18 cellular contexts compared by ENCODE assay signal in genomic region chr5:36659406-36659805, GRCh38.
"Had no signal": no experiment of that assay in that cellular context is flagged by ENCODE, and none has a peak within 500 bp of the region (broad histone marks: within the 10 kb centered on the region; RNA-seq: fewer than 3 reads in every experiment).

No MANE protein-coding gene starts in this region.

- FAIRE-seq: astrocyte, islet of Langerhans had no signal

- H3K4me3 Mint-ChIP-seq: activated naive CD4-positive, alpha-beta T cell treated with anti-CD3 and anti-CD28 coated beads, Interleukin-2, amount 50 U/mL, for 24 hours; activated T-cell treated with anti-CD3 and anti-CD28 coated beads, Interleukin-2, amount 50 U/mL, for 72 hours; natural killer cell treated with Interleukin-12 subunit alpha and Interleukin-12 subunit beta and Interleukin-15 and Interleukin-18, amount 100 ng/mL, for 72 hours had no signal

- H3K27me3 ChIP-seq: esophagus squamous epithelium, neutrophil, tibial nerve had no signal

- H3K4me1 Mint-ChIP-seq: activated naive CD4-positive, alpha-beta T cell treated with anti-CD3 and anti-CD28 coated beads, Interleukin-2, amount 50 U/mL, for 24 hours had no signal

- H3K36me3 Mint-ChIP-seq: activated naive CD4-positive, alpha-beta T cell treated with anti-CD3 and anti-CD28 coated beads, Interleukin-2, amount 50 U/mL, for 24 hours; natural killer cell treated with Interleukin-12 subunit alpha and Interleukin-12 subunit beta and Interleukin-15 and Interleukin-18, amount 100 ng/mL, for 72 hours had no signal

- H3K9me3 ChIP-seq: esophagus squamous epithelium, neutrophil, tibial nerve had no signal

- H3K27ac Mint-ChIP-seq: activated naive CD4-positive, alpha-beta T cell treated with anti-CD3 and anti-CD28 coated beads, Interleukin-2, amount 50 U/mL, for 24 hours; activated T-cell treated with anti-CD3 and anti-CD28 coated beads, Interleukin-2, amount 50 U/mL, for 72 hours; natural killer cell treated with Interleukin-12 subunit alpha and Interleukin-12 subunit beta and Interleukin-15 and Interleukin-18, amount 100 ng/mL, for 72 hours had no signal

- ATAC-seq: activated T-cell treated with anti-CD3 and anti-CD28 coated beads, Interleukin-2, amount 50 U/mL, for 72 hours; natural killer cell treated with Interleukin-12 subunit alpha and Interleukin-12 subunit beta and Interleukin-15 and Interleukin-18, amount 100 ng/mL, for 72 hours had no signal

- H3K36me3 ChIP-seq: esophagus squamous epithelium, neutrophil, tibial nerve, WERI-Rb-1 had no signal

- H3K27ac ChIP-seq: neutrophil, WERI-Rb-1 had no signal

- H3K9me3 Mint-ChIP-seq: activated naive CD4-positive, alpha-beta T cell treated with anti-CD3 and anti-CD28 coated beads, Interleukin-2, amount 50 U/mL, for 24 hours; activated T-cell treated with anti-CD3 and anti-CD28 coated beads, Interleukin-2, amount 50 U/mL, for 72 hours; natural killer cell treated with Interleukin-12 subunit alpha and Interleukin-12 subunit beta and Interleukin-15 and Interleukin-18, amount 100 ng/mL, for 72 hours had no signal

- DNase-seq: activated CD4-positive, alpha-beta T cell treated with anti-CD3 and anti-CD28 coated beads, Interleukin-2, amount 50 U/mL, for 4 hours; activated effector memory CD4-positive, alpha-beta T cell treated with anti-CD3 and anti-CD28 coated beads, Interleukin-2, amount 50 U/mL, for 16 hours; activated T-cell treated with anti-CD3 and anti-CD28 coated beads, Interleukin-2, amount 50 U/mL, for 72 hours; cortex of kidney; effector CD8-positive, alpha-beta T cell; esophagus squamous epithelium; posterior cingulate gyrus; stimulated activated CD8-positive, alpha-beta memory T cell treated with anti-CD3 and anti-CD28 coated beads, Interleukin-4, amount 100 ng/mL, for 48 hours; stimulated activated naive CD4-positive, alpha-beta T cell; T-helper 2 cell; WERI-Rb-1 had no signal

- H3K4me3 ChIP-seq: esophagus squamous epithelium, lung, tibial nerve had no signal
